36 cellular contexts compared by ENCODE assay signal in the genomic region with DNA sequence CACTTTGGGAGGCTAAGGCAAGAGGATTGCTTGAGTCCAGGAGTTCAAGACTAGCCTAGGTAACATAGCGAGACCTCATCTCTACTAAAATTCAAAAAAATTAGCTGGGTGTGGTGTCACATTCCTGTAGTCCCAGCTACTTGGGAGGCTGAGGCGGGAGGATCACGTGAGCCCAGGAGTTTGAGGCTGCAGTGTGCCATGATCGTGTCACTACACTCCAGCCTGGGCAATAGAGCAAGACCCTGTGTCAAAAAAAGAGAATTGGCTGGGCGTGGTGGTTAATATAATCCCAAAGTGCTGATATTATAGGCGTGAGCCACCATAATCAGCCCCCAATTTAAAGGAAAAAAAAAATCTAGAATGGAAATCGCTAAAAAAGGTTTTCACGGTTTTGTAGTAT. TPM values are rescaled to one million over a fixed set of nuclear protein-coding genes. Genes with fewer than 3 reads are reported as not detected.
"Had no signal": no experiment of that assay in that cellular context is flagged by ENCODE, and none has a peak within 500 bp of the region (broad histone marks: within the 10 kb centered on the region; RNA-seq: fewer than 3 reads in every experiment).

No MANE protein-coding gene starts in this region.

- H3K9me3 ChIP-seq: adrenal gland, body of pancreas, esophagus squamous epithelium, heart right ventricle had no signal

- DNase-seq: activated CD4-positive, alpha-beta memory T cell treated with anti-CD3 and anti-CD28 coated beads for 36 hours; activated CD4-positive, alpha-beta T cell treated with anti-CD3 and anti-CD28 coated beads for 36 hours; activated CD4-positive, alpha-beta T cell treated with anti-CD3 and anti-CD28 coated beads, Interleukin-2, amount 10 ng/mL, durations not matched to agents 24 days and 14 days; activated CD4-positive, CD25-positive, alpha-beta regulatory T cell; activated CD4-positive, CD25-positive, alpha-beta regulatory T cell treated with anti-CD3 and anti-CD28 coated beads, Interleukin-2, amount 50 U/mL, for 72 hours; activated CD8-positive, alpha-beta memory T cell treated with anti-CD3 and anti-CD28 coated beads, Interleukin-2, amount 10 ng/mL, durations not matched to agents 7 days and 5 days; activated CD8-positive, alpha-beta memory T cell treated with anti-CD3 and anti-CD28 coated beads, Interleukin-2, amount 50 U/mL, for 4 hours; activated CD8-positive, alpha-beta T cell treated with anti-CD3 and anti-CD28 coated beads, Interleukin-2, amount 10 ng/mL, durations not matched to agents 7 days and 5 days; activated effector memory CD4-positive, alpha-beta T cell treated with anti-CD3 and anti-CD28 coated beads, Interleukin-2, amount 50 U/mL, for 16 hours; activated naive CD4-positive, alpha-beta T cell treated with anti-CD3 and anti-CD28 coated beads for 36 hours; activated naive CD8-positive, alpha-beta T cell treated with anti-CD3 and anti-CD28 coated beads for 36 hours; activated naive CD8-positive, alpha-beta T cell treated with anti-CD3 and anti-CD28 coated beads, Interleukin-2, amount 50 U/mL, for 24 hours; activated T-cell treated with anti-CD3 and anti-CD28 coated beads, Interleukin-2, amount 50 U/mL, for 1 hour; activated T-cell treated with anti-CD3 and anti-CD28 coated beads, Interleukin-2, amount 50 U/mL, for 48 hours; adrenal gland; amygdala; aorta; body of pancreas; caudate nucleus; cortex of kidney; dermis blood vessel endothelial cell; effector CD4-positive, alpha-beta T cell; effector memory CD8-positive, alpha-beta T cell; erythroblast; esophagus squamous epithelium; foreskin melanocyte; glutamatergic neuron; heart right ventricle; T-helper 1 cell; T-helper 17 cell; T1000 had no signal

- H3K4me3 ChIP-seq: adrenal gland, body of pancreas, esophagus squamous epithelium, heart right ventricle had no signal

- H3K27me3 ChIP-seq: adrenal gland, body of pancreas, esophagus squamous epithelium, heart right ventricle had no signal

- H3K27ac ChIP-seq: body of pancreas, esophagus squamous epithelium, heart right ventricle had no signal

- H3K27ac Mint-ChIP-seq: activated CD4-positive, alpha-beta memory T cell treated with anti-CD3 and anti-CD28 coated beads for 36 hours; activated CD4-positive, alpha-beta T cell treated with anti-CD3 and anti-CD28 coated beads for 36 hours; activated CD4-positive, alpha-beta T cell treated with anti-CD3 and anti-CD28 coated beads, Interleukin-2, amount 10 ng/mL, durations not matched to agents 24 days and 14 days; activated CD8-positive, alpha-beta memory T cell treated with anti-CD3 and anti-CD28 coated beads, Interleukin-2, amount 10 ng/mL, durations not matched to agents 7 days and 5 days; activated CD8-positive, alpha-beta T cell treated with anti-CD3 and anti-CD28 coated beads, Interleukin-2, amount 10 ng/mL, durations not matched to agents 7 days and 5 days; activated naive CD4-positive, alpha-beta T cell treated with anti-CD3 and anti-CD28 coated beads for 36 hours; activated naive CD4-positive, alpha-beta T cell treated with anti-CD3 and anti-CD28 coated beads, Interleukin-2, amount 50 U/mL, for 24 hours; activated naive CD8-positive, alpha-beta T cell treated with anti-CD3 and anti-CD28 coated beads for 36 hours; activated naive CD8-positive, alpha-beta T cell treated with anti-CD3 and anti-CD28 coated beads, Interleukin-2, amount 50 U/mL, for 24 hours; activated T-helper 1 cell treated with anti-CD3 and anti-CD28 coated beads, Interleukin-12 subunit alpha, Interleukin-12 subunit beta, Interleukin-2, Interleukin-4 antibody, amounts not matched to agents 30 ng/mL and 10 ng/mL and 1 ng/mL, durations not matched to agents 14 hours and 24 hours and 36 hours; activated T-helper 2 cell treated with anti-CD3 and anti-CD28 coated beads, Interferon-gamma antibody, Interleukin-2, Interleukin-4, amounts not matched to agents 10 μg/mL and 5 μg/mL and 100 μg/mL, durations not matched to agents 14 hours and 24 hours and 36 hours; T-helper 17 cell; T-helper 2 cell treated with Interferon-gamma antibody and Interleukin-4, amounts not matched to agents 5 μg/mL and 100 μg/mL, for 36 hours had no signal

- H3K4me3 Mint-ChIP-seq: activated CD4-positive, alpha-beta memory T cell treated with anti-CD3 and anti-CD28 coated beads for 36 hours; activated CD4-positive, alpha-beta T cell treated with anti-CD3 and anti-CD28 coated beads for 36 hours; activated CD4-positive, alpha-beta T cell treated with anti-CD3 and anti-CD28 coated beads, Interleukin-2, amount 10 ng/mL, durations not matched to agents 24 days and 14 days; activated CD8-positive, alpha-beta memory T cell treated with anti-CD3 and anti-CD28 coated beads, Interleukin-2, amount 10 ng/mL, durations not matched to agents 7 days and 5 days; activated CD8-positive, alpha-beta T cell treated with anti-CD3 and anti-CD28 coated beads, Interleukin-2, amount 10 ng/mL, durations not matched to agents 7 days and 5 days; activated naive CD4-positive, alpha-beta T cell treated with anti-CD3 and anti-CD28 coated beads for 36 hours; activated naive CD8-positive, alpha-beta T cell treated with anti-CD3 and anti-CD28 coated beads for 36 hours; activated naive CD8-positive, alpha-beta T cell treated with anti-CD3 and anti-CD28 coated beads, Interleukin-2, amount 50 U/mL, for 24 hours; activated T-helper 1 cell treated with anti-CD3 and anti-CD28 coated beads, Interleukin-12 subunit alpha, Interleukin-12 subunit beta, Interleukin-2, Interleukin-4 antibody, amounts not matched to agents 30 ng/mL and 10 ng/mL and 1 ng/mL, durations not matched to agents 14 hours and 24 hours and 36 hours; effector memory CD8-positive, alpha-beta T cell; T-helper 17 cell; T-helper 2 cell treated with Interferon-gamma antibody and Interleukin-4, amounts not matched to agents 5 μg/mL and 100 μg/mL, for 36 hours had no signal

- H3K27me3 Mint-ChIP-seq: activated CD4-positive, alpha-beta memory T cell treated with anti-CD3 and anti-CD28 coated beads for 36 hours; activated CD4-positive, alpha-beta T cell treated with anti-CD3 and anti-CD28 coated beads for 36 hours; activated CD4-positive, alpha-beta T cell treated with anti-CD3 and anti-CD28 coated beads, Interleukin-2, amount 10 ng/mL, durations not matched to agents 24 days and 14 days; activated CD8-positive, alpha-beta memory T cell treated with anti-CD3 and anti-CD28 coated beads, Interleukin-2, amount 10 ng/mL, durations not matched to agents 7 days and 5 days; activated naive CD4-positive, alpha-beta T cell treated with anti-CD3 and anti-CD28 coated beads, Interleukin-2, amount 50 U/mL, for 24 hours; activated naive CD8-positive, alpha-beta T cell treated with anti-CD3 and anti-CD28 coated beads for 36 hours; activated naive CD8-positive, alpha-beta T cell treated with anti-CD3 and anti-CD28 coated beads, Interleukin-2, amount 50 U/mL, for 24 hours; effector memory CD8-positive, alpha-beta T cell; T-helper 17 cell had no signal

- FAIRE-seq: colon had no signal

- ATAC-seq: activated CD4-positive, alpha-beta T cell treated with anti-CD3 and anti-CD28 coated beads for 36 hours; activated CD8-positive, alpha-beta memory T cell treated with anti-CD3 and anti-CD28 coated beads, Interleukin-2, amount 10 ng/mL, durations not matched to agents 7 days and 5 days; activated CD8-positive, alpha-beta T cell treated with anti-CD3 and anti-CD28 coated beads, Interleukin-2, amount 10 ng/mL, durations not matched to agents 7 days and 5 days; activated naive CD8-positive, alpha-beta T cell treated with anti-CD3 and anti-CD28 coated beads, Interleukin-2, amount 50 U/mL, for 24 hours; body of pancreas; effector memory CD8-positive, alpha-beta T cell; heart right ventricle; T-helper 17 cell had no signal

- H3K36me3 Mint-ChIP-seq: activated naive CD8-positive, alpha-beta T cell treated with anti-CD3 and anti-CD28 coated beads for 36 hours had no signal

- H3K9me3 Mint-ChIP-seq: activated CD4-positive, alpha-beta memory T cell treated with anti-CD3 and anti-CD28 coated beads for 36 hours; activated CD4-positive, alpha-beta T cell treated with anti-CD3 and anti-CD28 coated beads, Interleukin-2, amount 10 ng/mL, durations not matched to agents 24 days and 14 days; activated naive CD4-positive, alpha-beta T cell treated with anti-CD3 and anti-CD28 coated beads for 36 hours; activated naive CD4-positive, alpha-beta T cell treated with anti-CD3 and anti-CD28 coated beads, Interleukin-2, amount 50 U/mL, for 24 hours; activated naive CD8-positive, alpha-beta T cell treated with anti-CD3 and anti-CD28 coated beads for 36 hours; activated naive CD8-positive, alpha-beta T cell treated with anti-CD3 and anti-CD28 coated beads, Interleukin-2, amount 50 U/mL, for 24 hours; activated T-helper 1 cell treated with anti-CD3 and anti-CD28 coated beads, Interleukin-12 subunit alpha, Interleukin-12 subunit beta, Interleukin-2, Interleukin-4 antibody, amounts not matched to agents 30 ng/mL and 10 ng/mL and 1 ng/mL, durations not matched to agents 14 hours and 24 hours and 36 hours; activated T-helper 2 cell treated with anti-CD3 and anti-CD28 coated beads, Interferon-gamma antibody, Interleukin-2, Interleukin-4, amounts not matched to agents 10 μg/mL and 5 μg/mL and 100 μg/mL, durations not matched to agents 14 hours and 24 hours and 36 hours; effector memory CD8-positive, alpha-beta T cell; T-helper 2 cell treated with Interferon-gamma antibody and Interleukin-4, amounts not matched to agents 5 μg/mL and 100 μg/mL, for 36 hours had no signal

- H3K36me3 ChIP-seq: adrenal gland had no signal

RNA-seq across cellular contexts. Expression of a gene that starts 17.0 kb away (rescaled TPM):
- total RNA-seq: activated CD8-positive, alpha-beta memory T cell treated with anti-CD3 and anti-CD28 coated beads, Interleukin-2, amount 10 ng/mL, durations not matched to agents 7 days and 5 days; activated T-helper 1 cell treated with anti-CD3 and anti-CD28 coated beads, Interleukin-12 subunit alpha, Interleukin-12 subunit beta, Interleukin-2, Interleukin-4 antibody, amounts not matched to agents 30 ng/mL and 10 ng/mL and 1 ng/mL, durations not matched to agents 14 hours and 24 hours and 36 hours; T-helper 17 cell had no signal
- polyA plus RNA-seq: aorta had no signal
